ENCODE assay signal across 11 cellular contexts in genomic region chr3:79815478-79815877, GRCh38.
"Had no signal": no experiment of that assay in that cellular context is flagged by ENCODE, and none has a peak within 500 bp of the region (broad histone marks: within the 10 kb centered on the region; RNA-seq: fewer than 3 reads in every experiment).

No MANE protein-coding gene starts in this region.

- H3K4me3 ChIP-seq: GM23248, GM23338, HAP-1 had no signal

- H3K36me3 ChIP-seq: HAP-1 had no signal

- ATAC-seq: GM23338, HCT116 had no signal

- FAIRE-seq: H1, H54 had no signal

- H2AFZ ChIP-seq: GM23248, GM23338 had no signal

- H3K9me3 ChIP-seq: HAP-1 had no signal

- H3K4me2 ChIP-seq: GM23338 had no signal

- H3K4me1 ChIP-seq: HAP-1 had no signal

- DNase-seq: GM23248, GOT3, H7, H9, HCEC 1CT, HFFc6 had no signal

- H3K9ac ChIP-seq: GM23248 had no signal

- H3K27ac ChIP-seq: GM23248 had no signal
